Comparison of ENCODE assay signal across 17 cellular contexts in the genomic region with DNA sequence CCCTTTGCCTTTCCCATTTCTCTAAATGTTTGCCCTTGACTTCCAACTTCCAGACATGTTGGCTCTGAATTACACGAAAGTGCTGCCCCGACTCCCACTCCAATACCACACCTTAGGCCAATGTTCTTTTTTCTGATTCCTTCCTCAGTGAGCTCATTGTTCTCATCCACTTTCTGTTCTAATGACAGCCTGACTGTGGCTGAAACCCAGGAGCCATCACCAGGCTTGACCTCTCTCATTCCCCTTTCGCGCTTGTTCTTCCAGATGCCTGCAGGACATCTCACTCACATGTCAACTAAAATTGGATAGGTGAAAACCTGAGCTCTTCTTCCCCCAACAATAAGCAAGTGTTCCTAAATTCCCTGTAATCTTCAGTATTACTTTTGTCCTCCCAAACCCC. TPM values are rescaled to one million over a fixed set of nuclear protein-coding genes. Genes with fewer than 3 reads are reported as not detected.
DNase-seq lines count a peak whose midpoint lies in the region; ATAC-seq and TF ChIP-seq lines count a peak whose summit lies in the region.
"Had no signal": no experiment of that assay in that cellular context is flagged by ENCODE, and none has a peak within 500 bp of the region (broad histone marks: within the 10 kb centered on the region; RNA-seq: fewer than 3 reads in every experiment).

No MANE protein-coding gene starts in this region.

- no TSS peak for BruUV-seq in MCF 10A (replicated peaks; lab: Mats Ljungman, UMichigan)

- no peak overlapping the region for H3K4me3 Mint-ChIP-seq in MCF 10A (ENCODE audit: unreplicated experiment)
- H3K4me3 Mint-ChIP-seq in activated T-helper 1 cell treated with anti-CD3 and anti-CD28 coated beads, Interleukin-12 subunit alpha, Interleukin-12 subunit beta, Interleukin-2, Interleukin-4 antibody, amounts not matched to agents 30 ng/mL and 10 ng/mL and 1 ng/mL, durations not matched to agents 14 hours and 24 hours and 36 hours = no peak overlapping the region

- TF ChIP-seq POLR2A in breast epithelium (IDR thresholded peaks at IDR 0.05) (no peak), gastrocnemius medialis (IDR thresholded peaks at IDR 0.05) (no peak)

- peak; percentile 67 for ATAC-seq in left ventricle myocardium superior
- no peak for ATAC-seq in gastrocnemius medialis
- ATAC-seq: HCT116 had no signal

- DNase-seq in breast epithelium (ENCODE audit: low spot score in 2 of 2) (no peak), MCF 10A (ENCODE audit: unreplicated experiment) (no peak), left ventricle myocardium superior (no peak), gastrocnemius medialis (no peak), AML-193 (lab: John Stamatoyannopoulos, UW) (no peak), H4 (ENCODE audit: low spot score) (no peak)
- DNase-seq in activated T-helper 1 cell treated with anti-CD3 and anti-CD28 coated beads, Interleukin-12 subunit alpha, Interleukin-12 subunit beta, Interleukin-2, Interleukin-4 antibody, amounts not matched to agents 30 ng/mL and 10 ng/mL and 1 ng/mL, durations not matched to agents 14 hours and 24 hours and 36 hours (ENCODE audit: low spot score) = no peak
- DNase-seq: 8988T, DMS153, NCI-H1694, NCI-H2107, NCI-H226, NCI-H526 had no signal

- H3K9me3 ChIP-seq in breast epithelium = no peaks in the 10 kb centered on the region
- H3K9me3 ChIP-seq in gastrocnemius medialis = no peaks in the 10 kb centered on the region

- no peaks in the 10 kb centered on the region for H3K9me3 Mint-ChIP-seq in MCF 10A (ENCODE audit: unreplicated experiment)
- H3K9me3 Mint-ChIP-seq in activated T-helper 1 cell treated with anti-CD3 and anti-CD28 coated beads, Interleukin-12 subunit alpha, Interleukin-12 subunit beta, Interleukin-2, Interleukin-4 antibody, amounts not matched to agents 30 ng/mL and 10 ng/mL and 1 ng/mL, durations not matched to agents 14 hours and 24 hours and 36 hours = no peaks in the 10 kb centered on the region

- H3K4me1 ChIP-seq in breast epithelium = peaks cover 0 to 6% of the 10 kb centered on the region in 2 donors
- H3K4me1 ChIP-seq in gastrocnemius medialis = peaks cover 3 to 27% of the 10 kb centered on the region in 2 donors

- H3K27me3 ChIP-seq in breast epithelium = no peaks in the 10 kb centered on the region
- no peaks in the 10 kb centered on the region for H3K27me3 ChIP-seq in gastrocnemius medialis

- intact Hi-C loops in breast epithelium (cut with DNase I; ENCODE audit: low total_unique reads) = no loop called here
- intact Hi-C loops in MCF 10A (cut with micrococcal nuclease) = no loop called here
- intact Hi-C loops in activated T-helper 1 cell treated with anti-CD3 and anti-CD28 coated beads, Interleukin-12 subunit alpha, Interleukin-12 subunit beta, Interleukin-2, Interleukin-4 antibody, amounts not matched to agents 30 ng/mL and 10 ng/mL and 1 ng/mL, durations not matched to agents 14 hours and 24 hours and 36 hours (cut with micrococcal nuclease) = no loop called here
- intact Hi-C loops in left ventricle myocardium superior (cut with micrococcal nuclease) = no loop called here
- intact Hi-C loops in gastrocnemius medialis (cut with DNase I; ENCODE audit: low total_unique reads) = no loop called here

- POLR2A ChIA-PET in MCF 10A (lab: Yijun Ruan, JAX) = interaction anchor here (0.9 to 1.8 kb wide), 2 partner anchors 10 to 28 kb away, joined by 3 to 8 read pairs; no protein-coding TSS in a partner anchor

- no peak for TF ChIP-seq CTCF in breast epithelium (IDR thresholded peaks at IDR 0.05)
- no peak for TF ChIP-seq CTCF in MCF 10A (IDR thresholded peaks at IDR 0.05; ENCODE audit: unreplicated experiment)
- no peak for TF ChIP-seq CTCF in gastrocnemius medialis (IDR thresholded peaks at IDR 0.05 in 4 of 5, conservative IDR thresholded peaks at IDR 0.05 in 1 of 5)

- CTCF ChIA-PET in MCF 10A (lab: Yijun Ruan, JAX) = interaction anchor here (0.8 to 1.1 kb wide), 2 partner anchors 33 to 165 kb away, joined by 3 read pairs; no protein-coding TSS in a partner anchor

- in situ Hi-C loops in gastrocnemius medialis (cut with MboI; ENCODE audit: low sequenced_read_pairs in 4 of 4) = no loop called here

- no peaks in the 10 kb centered on the region for H3K27me3 Mint-ChIP-seq in MCF 10A (ENCODE audit: insufficient read depth, unreplicated experiment)
- H3K27me3 Mint-ChIP-seq in activated T-helper 1 cell treated with anti-CD3 and anti-CD28 coated beads, Interleukin-12 subunit alpha, Interleukin-12 subunit beta, Interleukin-2, Interleukin-4 antibody, amounts not matched to agents 30 ng/mL and 10 ng/mL and 1 ng/mL, durations not matched to agents 14 hours and 24 hours and 36 hours (ENCODE audit: insufficient read depth) = no peaks in the 10 kb centered on the region

- H3K36me3 Mint-ChIP-seq in MCF 10A (ENCODE audit: insufficient read depth, unreplicated experiment) = no peaks in the 10 kb centered on the region
- H3K36me3 Mint-ChIP-seq in activated T-helper 1 cell treated with anti-CD3 and anti-CD28 coated beads, Interleukin-12 subunit alpha, Interleukin-12 subunit beta, Interleukin-2, Interleukin-4 antibody, amounts not matched to agents 30 ng/mL and 10 ng/mL and 1 ng/mL, durations not matched to agents 14 hours and 24 hours and 36 hours (ENCODE audit: low read depth) = no peaks in the 10 kb centered on the region

- H3K4me3 ChIP-seq in breast epithelium = no peak overlapping the region
- no peak overlapping the region for H3K4me3 ChIP-seq in gastrocnemius medialis

- no peak overlapping the region for H3K27ac Mint-ChIP-seq in MCF 10A (ENCODE audit: low read depth, unreplicated experiment)
- H3K27ac Mint-ChIP-seq in activated T-helper 1 cell treated with anti-CD3 and anti-CD28 coated beads, Interleukin-12 subunit alpha, Interleukin-12 subunit beta, Interleukin-2, Interleukin-4 antibody, amounts not matched to agents 30 ng/mL and 10 ng/mL and 1 ng/mL, durations not matched to agents 14 hours and 24 hours and 36 hours = peak overlapping the region; percentile 5

- peaks cover 5% of the 10 kb centered on the region for H3K4me1 Mint-ChIP-seq in MCF 10A (ENCODE audit: insufficient read depth, unreplicated experiment)
- H3K4me1 Mint-ChIP-seq in activated T-helper 1 cell treated with anti-CD3 and anti-CD28 coated beads, Interleukin-12 subunit alpha, Interleukin-12 subunit beta, Interleukin-2, Interleukin-4 antibody, amounts not matched to agents 30 ng/mL and 10 ng/mL and 1 ng/mL, durations not matched to agents 14 hours and 24 hours and 36 hours (ENCODE audit: low read depth) = peaks cover 11% of the 10 kb centered on the region

- H3K27ac ChIP-seq in breast epithelium (peak overlapping the region; percentile 46 to 69), temporal lobe (ENCODE audit: low read depth, low read length) (peak overlapping the region; percentile 51), gastrocnemius medialis (no peak overlapping the region)
- H3K27ac ChIP-seq: C4-2B, RWPE1 had no signal

- H3K36me3 ChIP-seq in breast epithelium = no peaks in the 10 kb centered on the region
- H3K36me3 ChIP-seq in gastrocnemius medialis = no peaks in the 10 kb centered on the region

RNA-seq across cellular contexts. Expression of a gene that starts 40.4 kb away (rescaled TPM):
- total RNA-seq in breast epithelium (100 to 1,000 TPM in 1 of 3 donors, 10 to 100 TPM in 2; 29.1 to 134 (median 77.0) TPM), MCF 10A (2022) (50.2 and 55.5 TPM in 2 replicates), left ventricle myocardium superior (43.0 TPM), temporal lobe (127 TPM), gastrocnemius medialis (10 to 100 TPM in 2 of 4 donors, 1 to 10 TPM in 2; 7.3 to 22.9 (median 13.0) TPM)
- total RNA-seq in activated T-helper 1 cell treated with anti-CD3 and anti-CD28 coated beads, Interleukin-12 subunit alpha, Interleukin-12 subunit beta, Interleukin-2, Interleukin-4 antibody, amounts not matched to agents 30 ng/mL and 10 ng/mL and 1 ng/mL, durations not matched to agents 14 hours and 24 hours and 36 hours = 3.1 and 3.2 TPM in 2 replicates
- total RNA-seq in H4 (2014; rRNA removed; shearing (Covaris generic)) = 20.7 and 24.4 TPM in 2 replicates

Comparison
In these comparisons a context has a peak if more than half of its experiments do, and no peak if none do; other contexts are left out.
1. H3K27ac ChIP-seq: peak in breast epithelium (2 of 2) and temporal lobe (single experiment); none in gastrocnemius medialis (0 of 4).